ENCODE assay signal across 8 cellular contexts in the genomic region with DNA sequence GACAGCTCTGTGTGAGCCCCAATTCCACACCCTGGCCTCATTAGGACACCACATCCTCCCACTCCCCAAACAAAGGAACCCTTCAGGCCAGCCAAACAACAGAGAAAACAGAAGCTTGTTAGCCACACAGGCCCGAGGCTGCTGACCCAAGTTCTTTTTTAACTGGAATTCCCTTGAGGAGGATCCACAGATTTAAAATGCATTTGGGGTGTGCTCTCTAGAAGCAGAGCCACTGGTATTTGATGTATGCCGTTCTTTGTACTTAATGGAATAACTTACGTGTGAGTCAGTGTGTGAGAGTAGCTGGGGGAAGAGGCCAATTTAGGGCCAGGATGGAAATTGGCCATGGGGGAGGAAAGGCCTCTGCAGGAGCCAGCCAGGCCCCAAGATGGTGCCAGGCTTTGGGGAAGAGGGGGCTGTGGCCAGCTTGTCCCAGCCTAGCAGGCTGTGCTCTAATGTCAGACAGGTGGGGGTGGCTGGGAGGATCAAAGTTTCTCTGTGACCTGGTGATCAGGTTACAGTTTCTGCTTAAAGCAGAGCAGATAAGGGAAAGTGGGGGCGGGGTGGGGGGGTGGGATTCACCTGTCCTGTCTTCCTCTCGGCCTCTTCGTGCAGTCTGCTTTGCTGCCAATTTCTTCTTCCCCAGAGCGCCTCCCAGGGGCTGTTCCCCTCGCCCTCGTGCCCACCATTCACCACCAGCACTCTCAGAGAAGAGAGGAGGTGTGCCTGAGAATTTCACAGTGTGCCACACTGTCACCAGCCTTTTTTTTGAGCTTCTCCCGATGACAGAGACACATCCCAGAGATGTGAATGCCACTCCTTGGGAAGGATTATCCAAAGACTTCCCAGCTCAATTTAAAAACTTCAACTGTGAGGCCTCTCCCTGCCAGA. TPM values are rescaled to one million over a fixed set of nuclear protein-coding genes. Genes with fewer than 3 reads are reported as not detected.
DNase-seq lines count a peak whose midpoint lies in the region; ATAC-seq and TF ChIP-seq lines count a peak whose summit lies in the region.

No MANE protein-coding gene starts in this region.

- 33 to 41% methylated on average over 9 to 10 of the region's 10 CpGs for WGBS in tibial nerve, 2 donors

- DNase-seq in choroid plexus epithelial cell (ENCODE audit: low read depth), result peak; percentile 92
- DNase-seq in left colon, result no peak
- no peak for DNase-seq in tibial nerve (ENCODE audit: low spot score in 2 of 2)
- DNase-seq in T-helper 9 cell, result no peak
- no peak for DNase-seq in AML-193 (lab: John Stamatoyannopoulos, UW)

- ATAC-seq in left colon (peak; percentile 0), GM19455 (IDR thresholded peaks at IDR 0.05; ENCODE audit: unreplicated experiment) (no peak)

- H3K4me3 ChIP-seq in ACC112 (ENCODE audit: low read depth, low read length) (peak overlapping the region; percentile 25; the same call in 1 of the 2 replicates), choroid plexus epithelial cell (ENCODE audit: low read depth, low read length) (no peak overlapping the region), tibial nerve (no peak overlapping the region)

- H3K27me3 ChIP-seq in ACC112 (ENCODE audit: insufficient read depth, low read length), result no peaks in the 10 kb centered on the region
- no peaks in the 10 kb centered on the region for H3K27me3 ChIP-seq in tibial nerve

- intact Hi-C loops in left colon (cut with DNase I, micrococcal nuclease), result no loop called here

- H2AFZ ChIP-seq in ACC112 (ENCODE audit: low read length, unreplicated experiment), result peak overlapping the region; percentile 38

- no peak for TF ChIP-seq POLR2A in tibial nerve (IDR thresholded peaks at IDR 0.05)

- H3K36me3 ChIP-seq in ACC112 (ENCODE audit: insufficient read depth, low read length) (no peaks in the 10 kb centered on the region), tibial nerve (no peaks in the 10 kb centered on the region)

- peaks cover 37% of the 10 kb centered on the region for H3K79me2 ChIP-seq in ACC112 (ENCODE audit: control insufficient read depth, insufficient read depth, low read length, unreplicated experiment)

- H3K4me1 ChIP-seq in ACC112 (ENCODE audit: control insufficient read depth, insufficient read depth, low read length, unreplicated experiment), result peaks cover 54% of the 10 kb centered on the region
- peaks cover 0 to 82% (median 49%) of the 10 kb centered on the region in 4 donors for H3K4me1 ChIP-seq in tibial nerve

- peak; percentile 32; the same call in 1 of the 2 replicates for TF ChIP-seq RAD21 in Ishikawa (IDR thresholded peaks at IDR 0.05; ENCODE audit: low read depth)

- H3K9me3 ChIP-seq in tibial nerve, result no peaks in the 10 kb centered on the region

- TF ChIP-seq EP300 in Ishikawa (IDR thresholded peaks at IDR 0.05; ENCODE audit: borderline replicate concordance), result peak; percentile 95
- peak in 1 of 2 donors; percentile 57 for TF ChIP-seq EP300 in tibial nerve (IDR thresholded peaks at IDR 0.05)

- H3K27ac ChIP-seq in ACC112 (ENCODE audit: low read depth, low read length), result peak overlapping the region; percentile 92
- H3K27ac ChIP-seq in tibial nerve, result peak overlapping the region; percentile 57 to 93 (median 72)

- TF ChIP-seq CTCF in choroid plexus epithelial cell (conservative IDR thresholded peaks at IDR 0.05; ENCODE audit: low read depth, low read length), result no peak
- TF ChIP-seq CTCF in tibial nerve (IDR thresholded peaks at IDR 0.05), result no peak

TF ChIP-seq in Ishikawa, 13 proteins besides CTCF, POLR2A, EP300 and RAD21:
- no peak for TF ChIP-seq CREB1 (IDR thresholded peaks at IDR 0.05; ENCODE audit: low read depth)
- TF ChIP-seq CEBPB (IDR thresholded peaks at IDR 0.05), result no peak
- peak; percentile 96 for TF ChIP-seq TEAD4 (IDR thresholded peaks at IDR 0.05)
- no peak for TF ChIP-seq TAF1 (IDR thresholded peaks at IDR 0.05; ENCODE audit: low read depth)
- TF ChIP-seq NFIC (IDR thresholded peaks at IDR 0.05), result peak; percentile 85
- peak; percentile 93 for TF ChIP-seq TCF12 (IDR thresholded peaks at IDR 0.05; ENCODE audit: low read depth)
- TF ChIP-seq, protein P1, sequence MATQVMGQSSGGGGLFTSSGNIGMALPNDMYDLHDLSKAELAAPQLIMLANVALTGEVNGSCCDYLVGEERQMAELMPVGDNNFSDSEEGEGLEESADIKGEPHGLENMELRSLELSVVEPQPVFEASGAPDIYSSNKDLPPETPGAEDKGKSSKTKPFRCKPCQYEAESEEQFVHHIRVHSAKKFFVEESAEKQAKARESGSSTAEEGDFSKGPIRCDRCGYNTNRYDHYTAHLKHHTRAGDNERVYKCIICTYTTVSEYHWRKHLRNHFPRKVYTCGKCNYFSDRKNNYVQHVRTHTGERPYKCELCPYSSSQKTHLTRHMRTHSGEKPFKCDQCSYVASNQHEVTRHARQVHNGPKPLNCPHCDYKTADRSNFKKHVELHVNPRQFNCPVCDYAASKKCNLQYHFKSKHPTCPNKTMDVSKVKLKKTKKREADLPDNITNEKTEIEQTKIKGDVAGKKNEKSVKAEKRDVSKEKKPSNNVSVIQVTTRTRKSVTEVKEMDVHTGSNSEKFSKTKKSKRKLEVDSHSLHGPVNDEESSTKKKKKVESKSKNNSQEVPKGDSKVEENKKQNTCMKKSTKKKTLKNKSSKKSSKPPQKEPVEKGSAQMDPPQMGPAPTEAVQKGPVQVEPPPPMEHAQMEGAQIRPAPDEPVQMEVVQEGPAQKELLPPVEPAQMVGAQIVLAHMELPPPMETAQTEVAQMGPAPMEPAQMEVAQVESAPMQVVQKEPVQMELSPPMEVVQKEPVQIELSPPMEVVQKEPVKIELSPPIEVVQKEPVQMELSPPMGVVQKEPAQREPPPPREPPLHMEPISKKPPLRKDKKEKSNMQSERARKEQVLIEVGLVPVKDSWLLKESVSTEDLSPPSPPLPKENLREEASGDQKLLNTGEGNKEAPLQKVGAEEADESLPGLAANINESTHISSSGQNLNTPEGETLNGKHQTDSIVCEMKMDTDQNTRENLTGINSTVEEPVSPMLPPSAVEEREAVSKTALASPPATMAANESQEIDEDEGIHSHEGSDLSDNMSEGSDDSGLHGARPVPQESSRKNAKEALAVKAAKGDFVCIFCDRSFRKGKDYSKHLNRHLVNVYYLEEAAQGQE (IDR thresholded peaks at IDR 0.05; ENCODE audit: low read depth), result no peak
- TF ChIP-seq EGR1 (IDR thresholded peaks at IDR 0.05), result no peak
- no peak for TF ChIP-seq ZBTB7A (IDR thresholded peaks at IDR 0.05; ENCODE audit: low read depth)
- peak; percentile 85 for TF ChIP-seq FOXM1 (IDR thresholded peaks at IDR 0.05; ENCODE audit: borderline replicate concordance, low read depth)
- TF ChIP-seq, protein P2, sequence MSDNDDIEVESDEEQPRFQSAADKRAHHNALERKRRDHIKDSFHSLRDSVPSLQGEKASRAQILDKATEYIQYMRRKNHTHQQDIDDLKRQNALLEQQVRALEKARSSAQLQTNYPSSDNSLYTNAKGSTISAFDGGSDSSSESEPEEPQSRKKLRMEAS (IDR thresholded peaks at IDR 0.05), result peak; percentile 50
- peak; percentile 76 for TF ChIP-seq YY1 (IDR thresholded peaks at IDR 0.05; ENCODE audit: low read depth)
- TF ChIP-seq, protein P3, sequence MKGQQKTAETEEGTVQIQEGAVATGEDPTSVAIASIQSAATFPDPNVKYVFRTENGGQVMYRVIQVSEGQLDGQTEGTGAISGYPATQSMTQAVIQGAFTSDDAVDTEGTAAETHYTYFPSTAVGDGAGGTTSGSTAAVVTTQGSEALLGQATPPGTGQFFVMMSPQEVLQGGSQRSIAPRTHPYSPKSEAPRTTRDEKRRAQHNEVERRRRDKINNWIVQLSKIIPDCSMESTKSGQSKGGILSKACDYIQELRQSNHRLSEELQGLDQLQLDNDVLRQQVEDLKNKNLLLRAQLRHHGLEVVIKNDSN (IDR thresholded peaks at IDR 0.05), result no peak

RNA-seq across cellular contexts. Expression of a gene that starts 50.8 kb away (rescaled TPM):
- total RNA-seq in left colon (10 to 100 TPM; 55.5 to 72.9 TPM), tibial nerve (100 to 1,000 TPM in 1 of 4 donors, 10 to 100 TPM in 3; 83.4 to 109 (median 96.8) TPM)

RNA-seq across cellular contexts. Expression of a gene that starts 51.2 kb away (rescaled TPM):
- 1 to 10 TPM in 1 of 2 donors, under 1 TPM in 1; 0.61 to 1.3 TPM for total RNA-seq in left colon
- 1 to 10 TPM; 4.3 to 8.6 (median 6.0) TPM for total RNA-seq in tibial nerve
